In the genomic region with DNA sequence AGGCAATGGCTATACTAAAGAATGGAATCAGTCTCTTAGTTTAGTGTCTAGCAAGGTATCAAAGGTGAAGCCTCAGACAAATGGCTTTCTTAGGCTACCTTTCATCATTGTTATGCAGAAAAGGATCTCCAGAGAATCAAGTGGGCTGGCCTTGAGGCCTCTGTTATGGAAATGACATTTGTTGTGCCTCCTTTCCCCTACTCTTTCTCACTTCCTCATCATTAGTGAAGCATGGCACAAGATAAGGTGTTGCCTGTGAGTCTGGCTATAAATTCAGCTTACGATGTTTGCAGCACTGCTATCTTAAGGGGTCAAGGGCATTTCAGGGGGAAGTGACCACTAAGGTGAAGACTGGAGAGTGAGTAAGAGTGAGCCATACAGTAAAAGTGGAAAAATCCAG, we compare ENCODE assay signal across 15 cellular contexts. TPM values are rescaled to one million over a fixed set of nuclear protein-coding genes. Genes with fewer than 3 reads are reported as not detected.
A peak's percentile ranks its signal among the peaks of the same experiment; 100 is the strongest.
DNase-seq lines count a peak whose midpoint lies in the region; ATAC-seq and TF ChIP-seq lines count a peak whose summit lies in the region.
"Not testable (repeated sequence)": the region's sequence is repeated elsewhere in the genome, so short reads cannot be mapped to it uniquely, and the experiment has no call there.
"Had no signal": no experiment of that assay in that cellular context is flagged by ENCODE, and none has a peak within 500 bp of the region (broad histone marks: within the 10 kb centered on the region; RNA-seq: fewer than 3 reads in every experiment).

No MANE protein-coding gene starts in this region.

- not testable (repeated sequence) for H3K27me3 ChIP-seq in HUES48 (ENCODE audit: control insufficient read depth, insufficient read depth, low read length)

- not testable (repeated sequence) for DNase-seq in activated B cell treated with CpG ODN at 0.5 μM for 24 hours

- not testable (repeated sequence) for TF ChIP-seq CTCF in activated B cell treated with CpG ODN at 0.5 μM for 24 hours (IDR thresholded peaks at IDR 0.05)

- peak overlapping the region; percentile 91 for H3K27ac Mint-ChIP-seq in activated B cell treated with CpG ODN at 0.5 μM for 24 hours

- intact Hi-C loops in activated B cell treated with CpG ODN at 0.5 μM for 24 hours (cut with micrococcal nuclease): loop anchor here (1.0 to 5.0 kb wide), 3 partner anchors 12 to 187 kb away; partner anchors contain the start of gene FAM111B

- not testable (repeated sequence) for H3K9me3 ChIP-seq in HUES48 (ENCODE audit: control insufficient read depth, insufficient read depth, low read length)

- peaks cover 70% of the 10 kb centered on the region for H3K36me3 Mint-ChIP-seq in activated B cell treated with CpG ODN at 0.5 μM for 24 hours (ENCODE audit: low read depth)

- H3K9ac ChIP-seq in HUES48 (ENCODE audit: low read depth, low read length): not testable (repeated sequence)

- H3K9me3 Mint-ChIP-seq in activated B cell treated with CpG ODN at 0.5 μM for 24 hours: not testable (repeated sequence)

- peaks cover 81% of the 10 kb centered on the region for H3K4me1 Mint-ChIP-seq in activated B cell treated with CpG ODN at 0.5 μM for 24 hours

- CTCF ChIA-PET in activated B cell treated with CpG ODN at 0.5 μM for 24 hours (lab: Charles Lee): interaction anchor here (1.6 to 1.9 kb wide), 2 partner anchors 37 to 63 kb away, joined by 4 to 6 read pairs; no protein-coding TSS in a partner anchor

- POLR2A ChIA-PET in activated B cell treated with CpG ODN at 0.5 μM for 24 hours (lab: Charles Lee): interaction anchor here (0.5 to 3.7 kb wide), 8 partner anchors 13 to 518 kb away, joined by 3 to 46 read pairs (median 4); partner anchors contain the start of genes DTX4 and FAM111B

- ATAC-seq in GM18508 (IDR thresholded peaks at IDR 0.05; ENCODE audit: insufficient read depth, unreplicated experiment) (peak; percentile 79), GM19328 (IDR thresholded peaks at IDR 0.05; ENCODE audit: unreplicated experiment) (peak; percentile 71), GM21528 (IDR thresholded peaks at IDR 0.05; ENCODE audit: low FRiP score, unreplicated experiment) (peak; percentile 74), HG02798 (IDR thresholded peaks at IDR 0.05; ENCODE audit: poor library complexity, unreplicated experiment) (peak; percentile 67), HG03139 (IDR thresholded peaks at IDR 0.05; ENCODE audit: unreplicated experiment) (peak; percentile 65), activated B cell treated with CpG ODN at 0.5 μM for 24 hours (ENCODE audit: low read depth) (peak; percentile 92)

- H3K4me3 Mint-ChIP-seq in activated B cell treated with CpG ODN at 0.5 μM for 24 hours: peak overlapping the region; percentile 42

- peaks cover 46% of the 10 kb centered on the region for H3K4me1 ChIP-seq in HUES48 (ENCODE audit: control insufficient read depth, insufficient read depth, low read length)

- H3K4me3 ChIP-seq in HUES48 (ENCODE audit: low read depth, low read length): peak overlapping the region; percentile 42

- H3K36me3 ChIP-seq in HUES48 (ENCODE audit: control insufficient read depth, insufficient read depth, low read length): not testable (repeated sequence)

- not testable (repeated sequence) for H3K27me3 Mint-ChIP-seq in activated B cell treated with CpG ODN at 0.5 μM for 24 hours

- not testable (repeated sequence) for H3K27ac ChIP-seq in HUES48 (ENCODE audit: low read depth, low read length)

RNA-seq across cellular contexts. Expression of gene GLYATL1B, which starts 9.1 kb away (rescaled TPM):
- not detected in 2 replicates for total RNA-seq in activated B cell treated with CpG ODN at 0.5 μM for 24 hours
- total RNA-seq: activated naive CD4-positive, alpha-beta T cell treated with anti-CD3 and anti-CD28 coated beads for 36 hours; astrocyte; Caco-2; endodermal cell; kidney epithelial cell; M059J; progenitor cell of endocrine pancreas; thoracic aorta had no signal

RNA-seq across cellular contexts. Expression of gene FAM111B, which starts 11.8 kb away (rescaled TPM):
- 48.0 and 49.1 TPM in 2 replicates for total RNA-seq in activated B cell treated with CpG ODN at 0.5 μM for 24 hours

RNA-seq across cellular contexts. Expression of gene FAM111A, which starts 47.4 kb away (rescaled TPM):
- 51.5 and 64.3 TPM in 2 replicates for total RNA-seq in activated B cell treated with CpG ODN at 0.5 μM for 24 hours
